In genomic region chr16:81873843-81874752, GRCh38 we compare ENCODE assay signal across 8 cellular contexts.
A peak's percentile ranks its signal among the peaks of the same experiment; 100 is the strongest.
DNase-seq lines count a peak whose midpoint lies in the region; ATAC-seq and TF ChIP-seq lines count a peak whose summit lies in the region.

No MANE protein-coding gene starts in this region.

- peak; percentile 79 for ATAC-seq in GM18517 (IDR thresholded peaks at IDR 0.05; ENCODE audit: unreplicated experiment)
- ATAC-seq in HG03571 (IDR thresholded peaks at IDR 0.05; ENCODE audit: unreplicated experiment) = peak; percentile 68
- peak; percentile 61 for ATAC-seq in left colon
- ATAC-seq in HG03457 (IDR thresholded peaks at IDR 0.05; ENCODE audit: unreplicated experiment) = no peak

- H3K4me3 ChIP-seq in BE2C (ENCODE audit: low read depth, low read length) (no peak overlapping the region), astrocyte of the spinal cord (ENCODE audit: low read depth, low read length) (no peak overlapping the region)

- peak; percentile 88 for TF ChIP-seq CTCF in BE2C (IDR thresholded peaks at IDR 0.05; ENCODE audit: low read depth, low read length)
- peak; percentile 86 for TF ChIP-seq CTCF in astrocyte of the spinal cord (IDR thresholded peaks at IDR 0.05; ENCODE audit: low read depth, low read length)

- peaks cover 4% of the 10 kb centered on the region; the same call in 1 of the 2 replicates for H3K27me3 ChIP-seq in BE2C

- peak; percentile 43 for DNase-seq in BE2C
- peak; percentile 40 for DNase-seq in SKM-1 treated with dmso at 0.1 percent for 144 hours (lab: John Stamatoyannopoulos, UW; ENCODE audit: unreplicated experiment)
- peak; percentile 26 for DNase-seq in astrocyte of the spinal cord (ENCODE audit: low read depth, low spot score)
- peak in 1 of 2 donors; percentile 67 for DNase-seq in left colon
- DNase-seq in stimulated activated CD8-positive, alpha-beta memory T cell treated with anti-CD3 and anti-CD28 coated beads, Interleukin-2, amount 100 ng/mL, for 48 hours (ENCODE audit: low read depth in 2 of 2) = peak; percentile 45 to 50

- no peaks in the 10 kb centered on the region for H3K9me3 ChIP-seq in BE2C

- in situ Hi-C loops in astrocyte of the spinal cord (cut with HindIII; ENCODE audit: low sequenced_read_pairs) = no loop called here

- no peaks in the 10 kb centered on the region for H3K36me3 ChIP-seq in BE2C

- no peaks in the 10 kb centered on the region for H3K4me1 ChIP-seq in BE2C

- intact Hi-C loops in left colon (cut with DNase I, micrococcal nuclease) = no loop called here
